Comparison of ENCODE assay signal across 8 cellular contexts in genomic region chr6:134175532-134176282, GRCh38.
DNase-seq lines count a peak whose midpoint lies in the region; ATAC-seq and TF ChIP-seq lines count a peak whose summit lies in the region.

No MANE protein-coding gene starts in this region.

- H3K4me2 ChIP-seq in SU-DHL-6 (ENCODE audit: low read depth, low read length, poor library complexity, severe bottlenecking) (peak overlapping the region; percentile 89), mammary epithelial cell (ENCODE audit: insufficient read depth, low read depth, low read length) (peak overlapping the region; percentile 88), smooth muscle cell (peak overlapping the region; percentile 88)

- in situ Hi-C loops in mammary epithelial cell (cut with MboI; ENCODE audit: low sequenced_read_pairs in 2 of 2): loop anchor here in 1 of 2 donors (10.0 kb wide), 2 partner anchors 339 to 709 kb away; no protein-coding TSS in a partner anchor

- CTCF ChIA-PET in mammary epithelial cell (lab: Charles Lee; ENCODE audit: low non-redundant PET): interaction anchor here (0.6 kb wide), 1 partner anchor 765 kb away, joined by 3 read pairs; no protein-coding TSS in a partner anchor

- H3K9ac ChIP-seq in SU-DHL-6 (ENCODE audit: low read length) (peak overlapping the region; percentile 86), mammary epithelial cell (ENCODE audit: insufficient read depth, low read length) (peak overlapping the region; percentile 82), smooth muscle cell (ENCODE audit: low read depth) (peak overlapping the region; percentile 88)

- TF ChIP-seq CTCF in SU-DHL-6 (IDR thresholded peaks at IDR 0.05; ENCODE audit: insufficient read depth, low read length, poor library complexity, severe bottlenecking) (no peak), mammary epithelial cell (conservative IDR thresholded peaks at IDR 0.05 in 1 of 2, IDR thresholded peaks at IDR 0.05 in 1 of 2; ENCODE audit: extremely low read depth in 1 of 2, insufficient read depth in 1 of 2, low read depth in 1 of 2, low read length in 2 of 2) (no peak), smooth muscle cell (IDR thresholded peaks at IDR 0.05; ENCODE audit: borderline replicate concordance, insufficient read depth, poor library complexity, severe bottlenecking) (no peak)

- H4K20me1 ChIP-seq in SU-DHL-6 (ENCODE audit: low read depth, low read length) (peaks cover 24% of the 10 kb centered on the region), mammary epithelial cell (ENCODE audit: insufficient read depth, low read length) (peaks cover 4% of the 10 kb centered on the region), smooth muscle cell (ENCODE audit: low read depth) (peaks cover 32% of the 10 kb centered on the region)

- H3K27ac ChIP-seq in SU-DHL-6 (ENCODE audit: low read depth, low read length): peak overlapping the region; percentile 86
- peak overlapping the region; percentile 94 for H3K27ac ChIP-seq in mammary epithelial cell (ENCODE audit: insufficient read depth, low read depth, low read length)
- H3K27ac ChIP-seq in smooth muscle cell (ENCODE audit: low read depth): peak overlapping the region; percentile 90

- H3K27me3 ChIP-seq in SU-DHL-6 (ENCODE audit: low read length) (no peaks in the 10 kb centered on the region), mammary epithelial cell (ENCODE audit: insufficient read depth, low read length) (no peaks in the 10 kb centered on the region), smooth muscle cell (ENCODE audit: low read depth) (no peaks in the 10 kb centered on the region)

- H3K79me2 ChIP-seq in SU-DHL-6 (ENCODE audit: insufficient read depth, low read length) (peaks cover 36% of the 10 kb centered on the region), mammary epithelial cell (ENCODE audit: insufficient read depth, low read length) (peaks cover 40% of the 10 kb centered on the region), smooth muscle cell (ENCODE audit: low read depth) (peaks cover 12% of the 10 kb centered on the region)

- no peaks in the 10 kb centered on the region for H3K9me3 ChIP-seq in SU-DHL-6 (ENCODE audit: insufficient read depth, low read length)
- H3K9me3 ChIP-seq in mammary epithelial cell (replicated peaks; ENCODE audit: insufficient read depth, low read length): no peaks in the 10 kb centered on the region
- no peaks in the 10 kb centered on the region for H3K9me3 ChIP-seq in smooth muscle cell (replicated peaks; ENCODE audit: low read depth)

- intact Hi-C loops in mammary epithelial cell (cut with micrococcal nuclease): loop anchor here (5.0 to 10.0 kb wide), 3 partner anchors 142 to 197 kb away; partner anchors contain the start of gene SGK1

- peaks cover 32% of the 10 kb centered on the region for H3K36me3 ChIP-seq in SU-DHL-6 (ENCODE audit: low read length)
- H3K36me3 ChIP-seq in mammary epithelial cell (ENCODE audit: insufficient read depth, low read length): peaks cover 24% of the 10 kb centered on the region
- no peaks in the 10 kb centered on the region for H3K36me3 ChIP-seq in smooth muscle cell (ENCODE audit: low read depth)

- H3K4me3 ChIP-seq in SU-DHL-6 (ENCODE audit: insufficient read depth, low read length, poor library complexity, severe bottlenecking) (peak overlapping the region; percentile 93), mammary epithelial cell (replicated peaks in 1 of 3; ENCODE audit: insufficient read depth in 1 of 3, low read depth in 2 of 3, low read length in 3 of 3) (peak overlapping the region; percentile 52 to 99 (median 97)), smooth muscle cell (peak overlapping the region; percentile 70)

- H3K4me1 ChIP-seq in mammary epithelial cell (ENCODE audit: insufficient read depth, low read length) (peaks cover 39% of the 10 kb centered on the region), smooth muscle cell (ENCODE audit: low read depth) (peaks cover 10% of the 10 kb centered on the region)

- ATAC-seq in HG03175 (IDR thresholded peaks at IDR 0.05; ENCODE audit: unreplicated experiment): peak; percentile 20

- H3F3A ChIP-seq in SU-DHL-6 (ENCODE audit: insufficient read depth) (peaks cover 55% of the 10 kb centered on the region), smooth muscle cell (ENCODE audit: low read depth) (peaks cover 6% of the 10 kb centered on the region)

- peak; percentile 29 for DNase-seq in activated T-cell treated with anti-CD3 and anti-CD28 coated beads for 1 hour (ENCODE audit: low read depth)
- no peak for DNase-seq in activated T-cell treated with anti-CD3 and anti-CD28 coated beads, Interleukin-2, amount 50 U/mL, for 1 hour
- peak; percentile 67 for DNase-seq in mammary epithelial cell
- peak; percentile 89 for DNase-seq in islet precursor cell
- peak; percentile 72 for DNase-seq in smooth muscle cell (lab: John Stamatoyannopoulos, UW; ENCODE audit: unreplicated experiment)
- DNase-seq in NCI-H2107 treated with DMSO at 0.1 percent for 48 hours (lab: John Stamatoyannopoulos, UW; ENCODE audit: unreplicated experiment): no peak

- 3% methylated on average over 25 of the region's 44 CpGs for WGBS in mammary epithelial cell (ENCODE audit: low coverage, missing lambda C conversion rate)
- 1% methylated on average over 44 of the region's 44 CpGs for WGBS in smooth muscle cell (ENCODE audit: low lambda C conversion rate)

- no peaks in the 10 kb centered on the region for H3K9me2 ChIP-seq in SU-DHL-6 (replicated peaks; ENCODE audit: insufficient read depth, low read length)

- no TSS peak for BruUV-seq in mammary epithelial cell (replicated peaks; lab: Mats Ljungman, UMichigan)

- dilution Hi-C loops in mammary epithelial cell (cut with HindIII; ENCODE audit: low sequenced_read_pairs): no loop called here

- H2AFZ ChIP-seq in SU-DHL-6 (ENCODE audit: low read depth, low read length, severe bottlenecking): peak overlapping the region; percentile 42
- H2AFZ ChIP-seq in mammary epithelial cell (ENCODE audit: low read depth, low read length): peak overlapping the region; percentile 42
- H2AFZ ChIP-seq in smooth muscle cell (ENCODE audit: low read depth): peak overlapping the region; percentile 89

Comparison
In these comparisons a context has a peak if more than half of its experiments do, and no peak if none do; other contexts are left out.
1. DNase-seq: peak in activated T-cell treated with anti-CD3 and anti-CD28 coated beads for 1 hour (single experiment), mammary epithelial cell (single experiment), islet precursor cell (single experiment) and smooth muscle cell (single experiment); none in activated T-cell treated with anti-CD3 and anti-CD28 coated beads, Interleukin-2, amount 50 U/mL, for 1 hour (single experiment) and NCI-H2107 treated with DMSO at 0.1 percent for 48 hours (single experiment).
2. Peak in every context shown above with its lines, with median percentiles within 50 percentile points of each other: H2AFZ ChIP-seq, H3K27ac ChIP-seq, H3K4me2 ChIP-seq, H3K4me3 ChIP-seq and H3K9ac ChIP-seq.